8 cellular contexts compared by ENCODE assay signal in the genomic region with DNA sequence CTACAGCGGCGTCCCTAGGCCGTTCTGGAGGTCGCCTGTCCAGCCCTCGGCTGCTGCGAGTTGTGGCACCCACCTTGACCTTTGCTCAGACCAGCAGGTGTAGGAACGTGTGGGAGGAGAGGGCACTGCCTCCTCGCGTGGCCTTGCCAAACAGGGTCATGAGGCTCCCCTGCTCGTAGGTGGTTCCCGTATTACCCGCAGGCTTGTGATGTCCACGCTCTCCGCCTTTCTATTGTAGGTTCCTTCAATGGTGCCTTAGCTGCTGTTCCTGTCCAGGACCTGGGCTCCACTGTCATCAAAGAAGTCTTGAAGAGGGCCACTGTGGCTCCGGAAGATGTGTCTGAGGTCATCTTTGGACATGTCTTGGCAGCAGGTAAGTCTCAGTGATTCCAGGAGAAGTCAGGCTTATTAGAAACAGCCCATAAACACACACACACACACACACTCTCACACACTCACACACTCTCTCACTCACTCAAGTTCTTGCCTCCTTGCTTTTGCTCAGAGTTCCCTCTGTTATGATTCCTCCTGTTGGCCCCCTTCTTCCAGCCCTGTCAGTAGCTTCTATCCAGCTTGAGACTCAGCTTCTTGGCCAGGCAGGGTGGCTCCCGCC. TPM values are rescaled to one million over a fixed set of nuclear protein-coding genes. Genes with fewer than 3 reads are reported as not detected.
DNase-seq lines count a peak whose midpoint lies in the region; ATAC-seq and TF ChIP-seq lines count a peak whose summit lies in the region.

No MANE protein-coding gene starts in this region.

- H3K9me3 ChIP-seq in HUES48 (ENCODE audit: control insufficient read depth, insufficient read depth, low read length) (no peaks in the 10 kb centered on the region), psoas muscle (no peaks in the 10 kb centered on the region)

- H3K9ac ChIP-seq in HUES48 (ENCODE audit: low read depth, low read length): peak overlapping the region; percentile 43; the same call in 1 of the 2 replicates

- peaks cover 61% of the 10 kb centered on the region for H3K36me3 Mint-ChIP-seq in activated T-helper 2 cell treated with anti-CD3 and anti-CD28 coated beads, Interferon-gamma antibody, Interleukin-2, Interleukin-4, amounts not matched to agents 10 μg/mL and 5 μg/mL and 100 μg/mL, durations not matched to agents 14 hours and 24 hours and 36 hours (ENCODE audit: low read depth)

- H3K36me3 ChIP-seq in HUES48 (ENCODE audit: control insufficient read depth, insufficient read depth, low read length): peaks cover 60% of the 10 kb centered on the region
- H3K36me3 ChIP-seq in psoas muscle (ENCODE audit: insufficient read depth in 1 of 2, low read depth in 1 of 2): peaks cover 0 to 41% of the 10 kb centered on the region in 2 donors

- H3K27ac ChIP-seq in HUES48 (ENCODE audit: low read depth, low read length) (peak overlapping the region; percentile 97), psoas muscle (peak overlapping the region; percentile 87)

- no peaks in the 10 kb centered on the region for H3K27me3 Mint-ChIP-seq in activated T-helper 2 cell treated with anti-CD3 and anti-CD28 coated beads, Interferon-gamma antibody, Interleukin-2, Interleukin-4, amounts not matched to agents 10 μg/mL and 5 μg/mL and 100 μg/mL, durations not matched to agents 14 hours and 24 hours and 36 hours (ENCODE audit: low read depth)

- ATAC-seq in left cardiac atrium (peak in 1 of 2 donors; percentile 0), psoas muscle (no peak), HG03025 (IDR thresholded peaks at IDR 0.05; ENCODE audit: low FRiP score, unreplicated experiment) (no peak)

- H3K4me3 ChIP-seq in HUES48 (ENCODE audit: low read depth, low read length): peak overlapping the region; percentile 85
- H3K4me3 ChIP-seq in psoas muscle: peak overlapping the region; percentile 99

- H3K27ac Mint-ChIP-seq in activated T-helper 2 cell treated with anti-CD3 and anti-CD28 coated beads, Interferon-gamma antibody, Interleukin-2, Interleukin-4, amounts not matched to agents 10 μg/mL and 5 μg/mL and 100 μg/mL, durations not matched to agents 14 hours and 24 hours and 36 hours: peak overlapping the region; percentile 90

- no peak for TF ChIP-seq CTCF in psoas muscle (IDR thresholded peaks at IDR 0.05)

- H3K4me1 Mint-ChIP-seq in activated T-helper 2 cell treated with anti-CD3 and anti-CD28 coated beads, Interferon-gamma antibody, Interleukin-2, Interleukin-4, amounts not matched to agents 10 μg/mL and 5 μg/mL and 100 μg/mL, durations not matched to agents 14 hours and 24 hours and 36 hours (ENCODE audit: low read depth): peaks cover 46% of the 10 kb centered on the region

- H3K9me3 Mint-ChIP-seq in activated T-helper 2 cell treated with anti-CD3 and anti-CD28 coated beads, Interferon-gamma antibody, Interleukin-2, Interleukin-4, amounts not matched to agents 10 μg/mL and 5 μg/mL and 100 μg/mL, durations not matched to agents 14 hours and 24 hours and 36 hours: no peaks in the 10 kb centered on the region

- H3K4me1 ChIP-seq in HUES48 (ENCODE audit: control insufficient read depth, insufficient read depth, low read length): peaks cover 25% of the 10 kb centered on the region
- H3K4me1 ChIP-seq in psoas muscle: peaks cover 16% of the 10 kb centered on the region

- intact Hi-C loops in activated T-helper 2 cell treated with anti-CD3 and anti-CD28 coated beads, Interferon-gamma antibody, Interleukin-2, Interleukin-4, amounts not matched to agents 10 μg/mL and 5 μg/mL and 100 μg/mL, durations not matched to agents 14 hours and 24 hours and 36 hours (cut with micrococcal nuclease): loop anchor here (1.0 kb wide), 3 partner anchors 27 to 69 kb away; partner anchors contain the start of genes SOD2 and TCP1
- intact Hi-C loops in left cardiac atrium (cut with DNase I): no loop called here
- intact Hi-C loops in psoas muscle (cut with DNase I): no loop called here

- WGBS in psoas muscle, 3 donors: 12 to 15% (median 14%) methylated on average over 16 of the region's 16 CpGs

- H3K4me3 Mint-ChIP-seq in activated T-helper 2 cell treated with anti-CD3 and anti-CD28 coated beads, Interferon-gamma antibody, Interleukin-2, Interleukin-4, amounts not matched to agents 10 μg/mL and 5 μg/mL and 100 μg/mL, durations not matched to agents 14 hours and 24 hours and 36 hours (ENCODE audit: low read depth): peak overlapping the region; percentile 93

- DNase-seq in activated naive CD4-positive, alpha-beta T cell treated with Interleukin-2 at 50 U/mL for 16 hours: peak; percentile 24
- DNase-seq in activated naive CD4-positive, alpha-beta T cell treated with anti-CD3 and anti-CD28 coated beads, Interleukin-2, amount 50 U/mL, for 16 hours: no peak
- peak; percentile 24 for DNase-seq in activated T-helper 2 cell treated with anti-CD3 and anti-CD28 coated beads, Interferon-gamma antibody, Interleukin-2, Interleukin-4, amounts not matched to agents 10 μg/mL and 5 μg/mL and 100 μg/mL, durations not matched to agents 14 hours and 24 hours and 36 hours (ENCODE audit: low spot score)
- DNase-seq in left cardiac atrium (peak; percentile 32), psoas muscle (peak in 1 of 2 donors; percentile 54), NCI-H2029 (lab: John Stamatoyannopoulos, UW) (no peak)

- H3K27me3 ChIP-seq in HUES48 (ENCODE audit: control insufficient read depth, insufficient read depth, low read length): no peaks in the 10 kb centered on the region
- H3K27me3 ChIP-seq in psoas muscle (ENCODE audit: insufficient read depth in 3 of 3, low read length in 2 of 3): no peaks in the 10 kb centered on the region

RNA-seq across cellular contexts. Expression of gene ACAT2, which starts 0.9 kb away (rescaled TPM):
- total RNA-seq in activated T-helper 2 cell treated with anti-CD3 and anti-CD28 coated beads, Interferon-gamma antibody, Interleukin-2, Interleukin-4, amounts not matched to agents 10 μg/mL and 5 μg/mL and 100 μg/mL, durations not matched to agents 14 hours and 24 hours and 36 hours: 108 and 109 TPM in 2 replicates
- total RNA-seq in left cardiac atrium: 10 to 100 TPM; 10.3 to 12.2 TPM
- 1 to 10 TPM; 2.1 to 3.0 (median 2.6) TPM for total RNA-seq in psoas muscle
- 1 to 10 TPM; 1.8 to 3.0 (median 2.3) TPM for polyA plus RNA-seq in psoas muscle

RNA-seq across cellular contexts. Expression of gene TCP1, which starts 26.6 kb away (rescaled TPM):
- 431 and 438 TPM in 2 replicates for total RNA-seq in activated T-helper 2 cell treated with anti-CD3 and anti-CD28 coated beads, Interferon-gamma antibody, Interleukin-2, Interleukin-4, amounts not matched to agents 10 μg/mL and 5 μg/mL and 100 μg/mL, durations not matched to agents 14 hours and 24 hours and 36 hours
- 100 to 1,000 TPM; 145 to 165 TPM for total RNA-seq in left cardiac atrium
- 100 to 1,000 TPM; 156 to 228 (median 193) TPM for total RNA-seq in psoas muscle
- 100 to 1,000 TPM; 153 to 307 (median 277) TPM for polyA plus RNA-seq in psoas muscle

RNA-seq across cellular contexts. Expression of gene MRPL18, which starts 27.5 kb away (rescaled TPM):
- total RNA-seq in activated T-helper 2 cell treated with anti-CD3 and anti-CD28 coated beads, Interferon-gamma antibody, Interleukin-2, Interleukin-4, amounts not matched to agents 10 μg/mL and 5 μg/mL and 100 μg/mL, durations not matched to agents 14 hours and 24 hours and 36 hours: 96.0 and 101 TPM in 2 replicates
- total RNA-seq in left cardiac atrium (10 to 100 TPM; 63.4 to 63.9 TPM), psoas muscle (10 to 100 TPM; 45.0 to 71.9 (median 60.1) TPM)
- 100 to 1,000 TPM in 2 of 3 donors, 10 to 100 TPM in 1; 98.7 to 149 (median 145) TPM for polyA plus RNA-seq in psoas muscle

RNA-seq across cellular contexts. Expression of gene WTAP, which starts 35.5 kb away (rescaled TPM):
- 110 and 114 TPM in 2 replicates for total RNA-seq in activated T-helper 2 cell treated with anti-CD3 and anti-CD28 coated beads, Interferon-gamma antibody, Interleukin-2, Interleukin-4, amounts not matched to agents 10 μg/mL and 5 μg/mL and 100 μg/mL, durations not matched to agents 14 hours and 24 hours and 36 hours
- total RNA-seq in left cardiac atrium (10 to 100 TPM; 42.1 to 57.4 TPM), psoas muscle (100 to 1,000 TPM in 3 of 4 donors, 10 to 100 TPM in 1; 51.8 to 199 (median 107) TPM)
- 100 to 1,000 TPM; 131 to 284 (median 265) TPM for polyA plus RNA-seq in psoas muscle

RNA-seq across cellular contexts. Expression of gene PNLDC1, which starts 37.3 kb away (rescaled TPM):
- total RNA-seq in activated T-helper 2 cell treated with anti-CD3 and anti-CD28 coated beads, Interferon-gamma antibody, Interleukin-2, Interleukin-4, amounts not matched to agents 10 μg/mL and 5 μg/mL and 100 μg/mL, durations not matched to agents 14 hours and 24 hours and 36 hours: 0.32 and 0.74 TPM in 2 replicates
- total RNA-seq in left cardiac atrium (under 1 TPM in 1 of 2 donors, not detected in 1; 0.47 TPM), psoas muscle (under 1 TPM in 2 of 4 donors, not detected in 2; 0.17 to 0.49 TPM)
- polyA plus RNA-seq in psoas muscle: under 1 TPM; 0.09 to 0.25 (median 0.13) TPM

Comparison
In these comparisons a context has a peak if more than half of its experiments do, and no peak if none do; other contexts are left out.
1. DNase-seq: peak in activated naive CD4-positive, alpha-beta T cell treated with Interleukin-2 at 50 U/mL for 16 hours (single experiment), activated T-helper 2 cell treated with anti-CD3 and anti-CD28 coated beads, Interferon-gamma antibody, Interleukin-2, Interleukin-4, amounts not matched to agents 10 μg/mL and 5 μg/mL and 100 μg/mL, durations not matched to agents 14 hours and 24 hours and 36 hours (single experiment) and left cardiac atrium (single experiment); none in activated naive CD4-positive, alpha-beta T cell treated with anti-CD3 and anti-CD28 coated beads, Interleukin-2, amount 50 U/mL, for 16 hours (single experiment) and NCI-H2029 (single experiment).